ENCODE assay signal across 22 cellular contexts in the genomic region with DNA sequence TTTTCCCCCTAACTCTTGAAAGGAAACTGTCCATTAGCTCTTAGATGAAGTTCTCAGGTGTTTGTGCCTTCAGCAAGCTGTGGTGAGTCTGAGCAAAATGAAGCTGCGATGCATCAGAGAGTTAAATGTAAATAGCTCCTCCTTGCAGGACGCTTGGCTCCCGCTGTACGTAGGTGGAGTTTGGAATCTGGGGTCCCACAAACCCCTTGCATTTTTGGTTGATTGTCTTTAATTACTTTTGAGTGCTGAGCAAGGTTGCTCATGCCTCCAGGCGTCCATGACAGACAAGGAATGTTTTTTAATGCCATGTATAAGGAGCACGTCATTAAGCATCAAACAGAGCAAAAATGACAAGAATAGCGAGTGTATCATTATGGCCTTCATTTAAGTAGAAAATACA.
DNase-seq lines count a peak whose midpoint lies in the region; ATAC-seq, FAIRE-seq and TF ChIP-seq lines count a peak whose summit lies in the region.
"Had no signal": no experiment of that assay in that cellular context is flagged by ENCODE, and none has a peak within 500 bp of the region (broad histone marks: within the 10 kb centered on the region; RNA-seq: fewer than 3 reads in every experiment).

No MANE protein-coding gene starts in this region.

- CTCF ChIA-PET in H1 (lab: Charles Lee; ENCODE audit: partially characterized antibody) = interaction anchor here (0.6 to 2.8 kb wide), 4 partner anchors 36 to 175 kb away, joined by 3 to 12 read pairs (median 3); no protein-coding TSS in a partner anchor

- no peak overlapping the region for H2AFZ ChIP-seq in H1 (ENCODE audit: low read length)

- peaks cover 0 to 3% of the 10 kb centered on the region in 2 experiments for H4K20me1 ChIP-seq in H1 (replicated peaks in 1 of 2; ENCODE audit: control insufficient read depth in 1 of 2, insufficient read depth in 2 of 2, low read length in 2 of 2)

- H3K23me2 ChIP-seq in H1 (ENCODE audit: low read depth, low read length) = peaks cover 6% of the 10 kb centered on the region; the same call in 1 of the 2 replicates

- no peak for TF ChIP-seq RAD21 in H1 (IDR thresholded peaks at IDR 0.05 in 1 of 2, conservative IDR thresholded peaks at IDR 0.05 in 1 of 2; ENCODE audit: low read depth in 2 of 2, low read length in 2 of 2)

- H3K27me3 Mint-ChIP-seq in type B pancreatic cell = peaks cover 53% of the 10 kb centered on the region

- H3K4ac ChIP-seq in H1 (replicated peaks; ENCODE audit: insufficient read length, low read depth, low read length) = no peak overlapping the region

- WGBS in H1 (ENCODE audit: extremely low coverage in 1 of 2, insufficient coverage in 1 of 2, insufficient read length in 1 of 2, insufficient replicate concordance in 2 of 2, low coverage in 1 of 2, low lambda C conversion rate in 2 of 2, missing lambda C conversion rate in 1 of 2), 2 experiments = 6% methylated on average over 7 of the region's 7 CpGs; no CpG with 5 or more reads in 1 of the 2 experiments

- no peak overlapping the region for H2AK5ac ChIP-seq in H1 (ENCODE audit: low read depth, low read length)

- peak overlapping the region; percentile 33 for H3K4me3 ChIP-seq in HUES48 (ENCODE audit: low read depth, low read length)
- H3K4me3 ChIP-seq in H1 (ENCODE audit: extremely low read depth in 1 of 4, insufficient read depth in 2 of 4, low read depth in 3 of 4, low read length in 4 of 4) = peak overlapping the region; percentile 3 to 45 (median 10); a peak in 5 of 8 replicates
- H3K4me3 ChIP-seq in BE2C (ENCODE audit: low read depth, low read length) = no peak overlapping the region
- H3K4me3 ChIP-seq: MG63 had no signal

- no peaks in the 10 kb centered on the region for H3K9me3 ChIP-seq in HUES48 (ENCODE audit: control insufficient read depth, insufficient read depth, low read length)
- no peaks in the 10 kb centered on the region for H3K9me3 ChIP-seq in H1 (ENCODE audit: insufficient read depth in 2 of 2, low read depth in 1 of 2, low read length in 1 of 2)
- no peaks in the 10 kb centered on the region for H3K9me3 ChIP-seq in BE2C
- H3K9me3 ChIP-seq: Caco-2, MG63 had no signal

- ATAC-seq in HG02623 (IDR thresholded peaks at IDR 0.05; ENCODE audit: unreplicated experiment) = no peak
- ATAC-seq in GM18498 (IDR thresholded peaks at IDR 0.05; ENCODE audit: unreplicated experiment) = no peak
- ATAC-seq: CD8-positive, alpha-beta T cell; Panc1 had no signal

- peak overlapping the region; percentile 70 for H3K27ac ChIP-seq in HUES48 (ENCODE audit: low read depth, low read length)
- no peak overlapping the region for H3K27ac ChIP-seq in H1 (ENCODE audit: low read depth, low read length)
- H3K27ac ChIP-seq: C4-2B, RWPE1 had no signal

- H3K36me3 Mint-ChIP-seq in type B pancreatic cell = no peaks in the 10 kb centered on the region
- H3K36me3 Mint-ChIP-seq: CD8-positive, alpha-beta T cell had no signal

- H3K4me1 ChIP-seq in HUES48 (ENCODE audit: control insufficient read depth, insufficient read depth, low read length) (peaks cover 65% of the 10 kb centered on the region), H1 (replicated peaks in 1 of 4; ENCODE audit: control insufficient read depth in 3 of 4, insufficient read depth in 4 of 4, low read length in 3 of 4) (peaks cover 0 to 29% (median 17%) of the 10 kb centered on the region in 4 experiments; a peak in 5 of 7 replicates), BE2C (no peaks in the 10 kb centered on the region)
- H3K4me1 ChIP-seq: Caco-2 had no signal

- H2BK15ac ChIP-seq in H1 (ENCODE audit: low read length) = no peak overlapping the region

- H2BK12ac ChIP-seq in H1 (ENCODE audit: low read depth, low read length) = no peak overlapping the region

- no peak overlapping the region for H4K8ac ChIP-seq in H1 (ENCODE audit: extremely low read depth, insufficient read depth, low read length)

- no peak overlapping the region for H2BK5ac ChIP-seq in H1 (ENCODE audit: low read depth, low read length)

- H3K36me3 ChIP-seq in HUES48 (ENCODE audit: control insufficient read depth, insufficient read depth, low read length) (no peaks in the 10 kb centered on the region), H1 (ENCODE audit: control insufficient read depth in 2 of 4, insufficient read depth in 4 of 4, low read length in 3 of 4) (no peaks in the 10 kb centered on the region), BE2C (no peaks in the 10 kb centered on the region)
- H3K36me3 ChIP-seq: MG63 had no signal

- no peak overlapping the region for H3K14ac ChIP-seq in H1 (ENCODE audit: insufficient read length)

- H2BK20ac ChIP-seq in H1 (ENCODE audit: low read length) = no peak overlapping the region

- H4K5ac ChIP-seq in H1 (ENCODE audit: insufficient read length, low read depth, low read length) = no peak overlapping the region

- H3K4me2 ChIP-seq in H1 (ENCODE audit: insufficient read depth in 1 of 2, low read depth in 2 of 2, low read length in 2 of 2) = peak overlapping the region; percentile 37 to 84

- H3K56ac ChIP-seq in H1 (replicated peaks; ENCODE audit: insufficient read length, low read depth, low read length) = no peak overlapping the region

- H3K27me3 ChIP-seq in HUES48 (ENCODE audit: control insufficient read depth, insufficient read depth, low read length) = peaks cover 28% of the 10 kb centered on the region
- peaks cover 9 to 27% (median 25%) of the 10 kb centered on the region in 4 experiments for H3K27me3 ChIP-seq in H1 (replicated peaks in 1 of 4; ENCODE audit: control insufficient read depth in 3 of 4, extremely low read depth in 1 of 4, insufficient read depth in 3 of 4, low read length in 3 of 4)
- peaks cover 53% of the 10 kb centered on the region for H3K27me3 ChIP-seq in BE2C

- POLR2A ChIA-PET in H1 (lab: Charles Lee; ENCODE audit: partially characterized antibody) = no interaction called here

- H3K27ac Mint-ChIP-seq in type B pancreatic cell = no peak overlapping the region
- H3K27ac Mint-ChIP-seq: CD8-positive, alpha-beta T cell had no signal

- peak overlapping the region; percentile 67 for H3K4me3 Mint-ChIP-seq in type B pancreatic cell
- H3K4me3 Mint-ChIP-seq: CD8-positive, alpha-beta T cell had no signal

- TF ChIP-seq POLR2A in H1 (IDR thresholded peaks at IDR 0.05; ENCODE audit: control extremely low read depth in 1 of 2, low read depth in 2 of 2, low read length in 2 of 2) = no peak

- no peaks in the 10 kb centered on the region for H3K79me1 ChIP-seq in H1 (ENCODE audit: low read depth, low read length)

- no peak overlapping the region for H3K9ac ChIP-seq in HUES48 (ENCODE audit: low read depth, low read length)
- no peak overlapping the region; a peak in 1 of 7 replicates for H3K9ac ChIP-seq in H1 (replicated peaks in 1 of 4; ENCODE audit: extremely low read depth in 1 of 4, low read depth in 3 of 4, low read length in 3 of 4)

- peaks cover 16% of the 10 kb centered on the region for H3K4me1 Mint-ChIP-seq in type B pancreatic cell (ENCODE audit: unreplicated experiment)

- no peak overlapping the region for H3K23ac ChIP-seq in H1 (ENCODE audit: insufficient read length)

- no peaks in the 10 kb centered on the region for H3K79me2 ChIP-seq in H1 (ENCODE audit: control insufficient read depth in 1 of 2, insufficient read depth in 2 of 2, low read length in 2 of 2)

- peak; percentile 73 for FAIRE-seq in H1 (lab: Jason Lieb, UNC)

- H2BK120ac ChIP-seq in H1 (replicated peaks; ENCODE audit: low read depth, low read length) = no peak overlapping the region

- H3K18ac ChIP-seq in H1 (ENCODE audit: extremely low read depth, low read length) = 0 out of 2 replicates have a peak overlapping the region, but pooled peaks have one; percentile 15

- DNase-seq in H1 (ENCODE audit: low read depth in 1 of 2, low spot score in 2 of 2) = peak in 1 of 2 experiments; percentile 23
- peak; percentile 76 for DNase-seq in islet precursor cell
- no peak for DNase-seq in type B pancreatic cell (ENCODE audit: extremely low spot score, unreplicated experiment)
- no peak for DNase-seq in BE2C
- no peak for DNase-seq in NCI-H510A (lab: John Stamatoyannopoulos, UW)
- DNase-seq: Caco-2; CD8-positive, alpha-beta T cell; IMR-90; KG1; MG63; NCI-H1417; NCI-H1694; NCI-H2029 treated with DMSO at 0.1 percent for 48 hours; NCI-H2227 treated with DMSO at 0.1 percent for 48 hours; NCI-H69; SHP77 had no signal

- TF ChIP-seq CTCF in H1 (IDR thresholded peaks at IDR 0.05; ENCODE audit: control extremely low read depth in 1 of 3, insufficient read depth in 1 of 3, low read depth in 1 of 3, low read length in 3 of 3) (no peak), type B pancreatic cell (conservative IDR thresholded peaks at IDR 0.05) (no peak), BE2C (IDR thresholded peaks at IDR 0.05; ENCODE audit: low read depth, low read length) (no peak)

- no peak overlapping the region for H4K91ac ChIP-seq in H1 (replicated peaks; ENCODE audit: insufficient read length, low read length)

- H3K9me3 Mint-ChIP-seq in type B pancreatic cell = no peaks in the 10 kb centered on the region
- H3K9me3 Mint-ChIP-seq: CD8-positive, alpha-beta T cell had no signal

- no peak for TF ChIP-seq EP300 in H1 (IDR thresholded peaks at IDR 0.05; ENCODE audit: borderline replicate concordance in 1 of 2, low read depth in 2 of 2, low read length in 2 of 2)

TF ChIP-seq in H1, 55 proteins besides CTCF, POLR2A, EP300 and RAD21:
- TF ChIP-seq EGR1 (IDR thresholded peaks at IDR 0.05; ENCODE audit: borderline replicate concordance, low read depth, low read length) (0 out of 2 replicates have a peak, but pooled peaks have one; percentile 16), HDAC2 (IDR thresholded peaks at IDR 0.05; ENCODE audit: borderline replicate concordance in 1 of 2, low read depth in 2 of 2, low read length in 2 of 2) (no peak)
